In genomic region chr9:112874006-112874405, GRCh38 we compare ENCODE assay signal across 24 cellular contexts. TPM values are rescaled to one million over a fixed set of nuclear protein-coding genes. Genes with fewer than 3 reads are reported as not detected.
DNase-seq lines count a peak whose midpoint lies in the region; ATAC-seq and TF ChIP-seq lines count a peak whose summit lies in the region.
"Had no signal": no experiment of that assay in that cellular context is flagged by ENCODE, and none has a peak within 500 bp of the region (broad histone marks: within the 10 kb centered on the region; RNA-seq: fewer than 3 reads in every experiment).

No MANE protein-coding gene starts in this region.

- peaks cover 10% of the 10 kb centered on the region for H3K36me3 Mint-ChIP-seq in endodermal cell (ENCODE audit: low read depth)

- no peaks in the 10 kb centered on the region for H3K36me3 ChIP-seq in endodermal cell (ENCODE audit: control insufficient read depth, insufficient read depth, low read length)
- H3K36me3 ChIP-seq in osteoblast (ENCODE audit: insufficient read depth, low read length): peaks cover 11% of the 10 kb centered on the region
- H3K36me3 ChIP-seq: BE2C had no signal

- H3K4me2 ChIP-seq in osteoblast (ENCODE audit: insufficient read depth, low read length): peak overlapping the region; percentile 48
- H3K4me2 ChIP-seq: GM23338 had no signal

- H3K4me3 ChIP-seq in endodermal cell (ENCODE audit: low read length): peak overlapping the region; percentile 6
- no peak overlapping the region for H3K4me3 ChIP-seq in osteoblast (ENCODE audit: insufficient read depth, low read length)
- H3K4me3 ChIP-seq: GM23338 had no signal

- H3K27me3 ChIP-seq in endodermal cell (ENCODE audit: control insufficient read depth, insufficient read depth, low read length, poor library complexity, severe bottlenecking) (no peaks in the 10 kb centered on the region), osteoblast (ENCODE audit: insufficient read depth, low read length) (no peaks in the 10 kb centered on the region)
- H3K27me3 ChIP-seq: BE2C had no signal

- no peaks in the 10 kb centered on the region for H3K9me3 Mint-ChIP-seq in endodermal cell
- H3K9me3 Mint-ChIP-seq: CD4-positive, alpha-beta T cell; GM23338 had no signal

- H3K9me3 ChIP-seq in endodermal cell (ENCODE audit: control insufficient read depth, low read length): no peaks in the 10 kb centered on the region
- no peaks in the 10 kb centered on the region for H3K9me3 ChIP-seq in osteoblast (ENCODE audit: low read depth, low read length)
- H3K9me3 ChIP-seq: BE2C had no signal

- no peak overlapping the region for H3K27ac ChIP-seq in endodermal cell (ENCODE audit: low read depth, low read length)
- peak overlapping the region; percentile 59 for H3K27ac ChIP-seq in osteoblast (ENCODE audit: low read depth, low read length)

- ATAC-seq in HG03159 (IDR thresholded peaks at IDR 0.05; ENCODE audit: unreplicated experiment): no peak
- no peak for ATAC-seq in HG02571 (IDR thresholded peaks at IDR 0.05; ENCODE audit: unreplicated experiment)
- ATAC-seq: GM23338, HCT116 had no signal

- no peak overlapping the region for H3K27ac Mint-ChIP-seq in endodermal cell
- H3K27ac Mint-ChIP-seq: CD4-positive, alpha-beta T cell; GM23338 had no signal

- H3K9ac ChIP-seq in endodermal cell (ENCODE audit: extremely low read depth, low read length, poor library complexity, severe bottlenecking): no peak overlapping the region

- H4K20me1 ChIP-seq in osteoblast (ENCODE audit: insufficient read depth, low read length): no peaks in the 10 kb centered on the region

- 93 to 96% methylated on average over 3 of the region's 3 CpGs for WGBS in endodermal cell (ENCODE audit: insufficient coverage in 1 of 2, insufficient read length in 1 of 2), 2 experiments

- no peak overlapping the region for H2AFZ ChIP-seq in osteoblast (ENCODE audit: low read length)
- H2AFZ ChIP-seq: GM23338 had no signal

- peaks cover 64% of the 10 kb centered on the region for H3K4me1 Mint-ChIP-seq in endodermal cell

- peaks cover 24% of the 10 kb centered on the region for H3K4me1 ChIP-seq in endodermal cell (ENCODE audit: control insufficient read depth, insufficient read depth, low read length)
- peaks cover 8% of the 10 kb centered on the region for H3K4me1 ChIP-seq in osteoblast (ENCODE audit: insufficient read depth, low read length)
- H3K4me1 ChIP-seq: BE2C had no signal

- H3K27me3 Mint-ChIP-seq in endodermal cell (ENCODE audit: insufficient read depth): no peaks in the 10 kb centered on the region
- H3K27me3 Mint-ChIP-seq: CD4-positive, alpha-beta T cell had no signal

- TF ChIP-seq CTCF in endodermal cell (conservative IDR thresholded peaks at IDR 0.05) (no peak), osteoblast (IDR thresholded peaks at IDR 0.05; ENCODE audit: extremely low read depth, low read depth, low read length) (no peak)

- H3K4me3 Mint-ChIP-seq in endodermal cell: no peak overlapping the region
- H3K4me3 Mint-ChIP-seq: CD4-positive, alpha-beta T cell; GM23338 had no signal

- H3K79me2 ChIP-seq in osteoblast (ENCODE audit: insufficient read depth, low read length): no peaks in the 10 kb centered on the region

- DNase-seq in GM03348 (ENCODE audit: low spot score) (peak; percentile 21), LHCN-M2 (ENCODE audit: low read depth) (peak; percentile 51), endodermal cell (no peak), osteoblast (ENCODE audit: insufficient read length, low spot score, missing footprints) (no peak), DMS53 (lab: John Stamatoyannopoulos, UW) (no peak)
- DNase-seq: BE2C; CD4-positive, alpha-beta T cell; COR-L47; DMS79 treated with DMSO at 0.1 percent for 48 hours; Karpas-422; MM.1S; NCI-H1092; NCI-H1436; NCI-H187 treated with DMSO at 0.1 percent for 48 hours; NCI-H2107; NCI-H446 treated with DMSO at 0.1 percent for 48 hours; NCI-H526 treated with DMSO at 0.1 percent for 48 hours; OCI-M1; RPMI8226; SHP77 had no signal

RNA-seq across cellular contexts. Expression of gene SLC46A2, which starts 16.7 kb away (rescaled TPM):
- total RNA-seq in LHCN-M2 (2014; rRNA removed) (not detected in 2 replicates), endodermal cell (not detected), osteoblast (under 0.01 TPM in 1 of 2 replicates, not detected in the other)
- polyA plus RNA-seq in LHCN-M2 (2012): not detected
- not detected for polyA plus RNA-seq in endodermal cell (2013, experiment 1 of 2)
- polyA plus RNA-seq in endodermal cell (2013, experiment 2 of 2): not detected
- total RNA-seq: CD4-positive, alpha-beta T cell; GM23338 had no signal

Comparison
In these comparisons a context has a peak if more than half of its experiments do, and no peak if none do; other contexts are left out.
1. DNase-seq: peak in GM03348 (single experiment) and LHCN-M2 (single experiment); none in endodermal cell (single experiment), osteoblast (single experiment) and DMS53 (single experiment).